In genomic region chr1:65265296-65266271, GRCh38 we compare ENCODE assay signal across 8 cellular contexts. TPM values are rescaled to one million over a fixed set of nuclear protein-coding genes. Genes with fewer than 3 reads are reported as not detected.
A peak's percentile ranks its signal among the peaks of the same experiment; 100 is the strongest.
DNase-seq lines count a peak whose midpoint lies in the region; ATAC-seq and TF ChIP-seq lines count a peak whose summit lies in the region.

No MANE protein-coding gene starts in this region.

- TF ChIP-seq CTCF in adrenal gland (IDR thresholded peaks at IDR 0.05), result peak in 2 of 6 experiments; percentile 5 to 7
- peak; percentile 42 for TF ChIP-seq CTCF in cardiac muscle cell (IDR thresholded peaks at IDR 0.05; ENCODE audit: low read depth, low read length)
- TF ChIP-seq CTCF in omental fat pad (IDR thresholded peaks at IDR 0.05), result no peak

- H3K36me3 ChIP-seq in NT2/D1 (ENCODE audit: insufficient read depth, insufficient read length, low read length) (no peaks in the 10 kb centered on the region), adrenal gland (replicated peaks in 1 of 2) (no peaks in the 10 kb centered on the region), cardiac muscle cell (no peaks in the 10 kb centered on the region)

- intact Hi-C loops in adrenal gland (cut with DNase I), result no loop called here

- peak; percentile 34 to 58 for TF ChIP-seq POLR2A in adrenal gland (IDR thresholded peaks at IDR 0.05)

- WGBS in adrenal gland, 4 donors, result 1 to 9% (median 2%) methylated on average over 30 to 65 of the region's 65 CpGs

- H3K4me1 ChIP-seq in NT2/D1 (ENCODE audit: insufficient read depth, insufficient read length) (peaks cover 4% of the 10 kb centered on the region), adrenal gland (replicated peaks in 1 of 2) (peaks cover under 1 to 26% of the 10 kb centered on the region in 2 donors), cardiac muscle cell (ENCODE audit: low read depth) (peaks cover 28% of the 10 kb centered on the region)

- H3K4me3 ChIP-seq in NT2/D1 (ENCODE audit: insufficient read length, low read depth) (peak overlapping the region; percentile 71), adrenal gland (peak overlapping the region in 2 of 4 donors; percentile 18 to 69), cardiac muscle cell (peak overlapping the region; percentile 35)

- H3K9me3 ChIP-seq in NT2/D1 (ENCODE audit: insufficient read depth, low read length) (no peaks in the 10 kb centered on the region), adrenal gland (replicated peaks in 1 of 3) (no peaks in the 10 kb centered on the region), cardiac muscle cell (ENCODE audit: low read depth) (no peaks in the 10 kb centered on the region)

- H3K9ac ChIP-seq in NT2/D1 (ENCODE audit: insufficient read length, low read depth), result peak overlapping the region; percentile 87

- peak overlapping the region in 3 of 5 donors; percentile 41 to 70 (median 61) for H3K27ac ChIP-seq in adrenal gland
- peak overlapping the region; percentile 70 for H3K27ac ChIP-seq in cardiac muscle cell

- peaks cover 12% of the 10 kb centered on the region for H3K27me3 ChIP-seq in NT2/D1 (ENCODE audit: insufficient read depth, insufficient read length)
- no peaks in the 10 kb centered on the region for H3K27me3 ChIP-seq in adrenal gland
- no peaks in the 10 kb centered on the region for H3K27me3 ChIP-seq in cardiac muscle cell

- DNase-seq in GM04504 (ENCODE audit: low read depth), result peak; percentile 29
- peak; percentile 83 for DNase-seq in NT2/D1 (ENCODE audit: low read depth, low spot score)
- DNase-seq in adrenal gland, result peak; percentile 48 to 79 (median 54)
- peak; percentile 57 to 86 for DNase-seq in cardiac muscle cell (ENCODE audit: low read depth in 1 of 2, low spot score in 1 of 2)
- no peak for DNase-seq in omental fat pad (ENCODE audit: low spot score)
- no peak for DNase-seq in GDM1 (lab: John Stamatoyannopoulos, UW)

- peak; percentile 52 for ATAC-seq in HG02870 (IDR thresholded peaks at IDR 0.05; ENCODE audit: unreplicated experiment)
- ATAC-seq in omental fat pad (ENCODE audit: low FRiP score), result peak; percentile 62
- ATAC-seq in GM18520 (IDR thresholded peaks at IDR 0.05; ENCODE audit: unreplicated experiment), result no peak

RNA-seq across cellular contexts. Expression of gene DNAJC6, which starts 43.8 kb away (rescaled TPM):
- 10 to 100 TPM in 6 of 8 donors, 1 to 10 TPM in 2; 7.5 to 23.7 (median 13.2) TPM for total RNA-seq in adrenal gland
- 10 to 100 TPM in 1 of 3 donors, 1 to 10 TPM in 2; 1.5 to 27.0 (median 2.7) TPM for polyA plus RNA-seq in adrenal gland
- total RNA-seq in cardiac muscle cell, result 39.7 and 54.5 TPM in 2 replicates
- 26.0 and 48.1 TPM in 2 replicates for polyA plus RNA-seq in cardiac muscle cell
- total RNA-seq in omental fat pad, result 1 to 10 TPM; 1.9 to 5.1 (median 3.6) TPM

Comparison
In these comparisons a context has a peak if more than half of its experiments do, and no peak if none do; other contexts are left out.
1. DNase-seq: peak in GM04504 (single experiment), NT2/D1 (single experiment), adrenal gland (7 of 7) and cardiac muscle cell (2 of 2); none in omental fat pad (single experiment) and GDM1 (single experiment).